9 cellular contexts compared by ENCODE assay signal in genomic region chrX:119574394-119575266, GRCh38. TPM values are rescaled to one million over a fixed set of nuclear protein-coding genes. Genes with fewer than 3 reads are reported as not detected.
DNase-seq lines count a peak whose midpoint lies in the region; ATAC-seq, FAIRE-seq and TF ChIP-seq lines count a peak whose summit lies in the region.
"Had no signal": no experiment of that assay in that cellular context is flagged by ENCODE, and none has a peak within 500 bp of the region (broad histone marks: within the 10 kb centered on the region; RNA-seq: fewer than 3 reads in every experiment).

Gene UBE2A, plus strand, starts transcription at chrX:119574563. Its CDS starts 149 bp downstream, at chrX:119574712.

- intact Hi-C loops in breast epithelium (cut with DNase I; ENCODE audit: low total_unique reads), result no loop called here

- FAIRE-seq in small intestine (lab: Jason Lieb, UNC), result no peak
- FAIRE-seq: TTC549 had no signal

- DNase-seq in AG08396 (ENCODE audit: low spot score) (peak; percentile 91), NCI-H2227 (lab: John Stamatoyannopoulos, UW; ENCODE audit: unreplicated experiment) (peak; percentile 96), WERI-Rb-1 (peak; percentile 90), breast epithelium (ENCODE audit: low spot score in 2 of 2) (peak; percentile 79 to 83), small intestine (peak; percentile 86)

- 0 to 33% (median 13%) methylated on average over 58 to 86 of the region's 86 CpGs for WGBS in small intestine, 3 donors

- H3K4me3 ChIP-seq in WERI-Rb-1 (ENCODE audit: low read depth, low read length) (peak within 1 kb of the TSS; percentile 80), breast epithelium (peak within 1 kb of the TSS; percentile 67 to 72 (median 69)), iPS-20b (ENCODE audit: low read length) (peak within 1 kb of the TSS; percentile 78), small intestine (ENCODE audit: low read depth in 1 of 2, low read length in 2 of 2) (peak within 1 kb of the TSS; percentile 70 to 84)

- TF ChIP-seq POLR2A in breast epithelium (IDR thresholded peaks at IDR 0.05), result no peak

- peak within 1 kb of the TSS; percentile 80; the same call in 1 of the 2 replicates for H3K9ac ChIP-seq in iPS-20b (ENCODE audit: low read depth, low read length)

- H3K36me3 ChIP-seq in WERI-Rb-1, result peaks cover 6% of the 10 kb centered on the region; the same call in 1 of the 2 replicates
- no peaks in the 10 kb centered on the region for H3K36me3 ChIP-seq in breast epithelium
- H3K36me3 ChIP-seq in iPS-20b (ENCODE audit: insufficient read depth, low read depth, low read length), result peaks cover 18% of the 10 kb centered on the region; the same call in 1 of the 2 replicates
- no peaks in the 10 kb centered on the region for H3K36me3 ChIP-seq in small intestine (ENCODE audit: control insufficient read depth in 2 of 2, insufficient read depth in 2 of 2, low read length in 2 of 2)

- TF ChIP-seq CTCF in WERI-Rb-1 (IDR thresholded peaks at IDR 0.05; ENCODE audit: low read depth, low read length), result 0 out of 2 replicates have a peak, but pooled peaks have one; percentile 5
- TF ChIP-seq CTCF in breast epithelium (IDR thresholded peaks at IDR 0.05), result peak in 2 of 3 donors; percentile 11 to 23

- no peaks in the 10 kb centered on the region for H3K9me3 ChIP-seq in WERI-Rb-1 (ENCODE audit: severe bottlenecking)
- no peaks in the 10 kb centered on the region for H3K9me3 ChIP-seq in breast epithelium
- no peaks in the 10 kb centered on the region for H3K9me3 ChIP-seq in iPS-20b (ENCODE audit: insufficient read depth, low read depth, low read length)
- H3K9me3 ChIP-seq in small intestine (ENCODE audit: control insufficient read depth, low read depth), result no peaks in the 10 kb centered on the region

- ATAC-seq in GM18909 (IDR thresholded peaks at IDR 0.05; ENCODE audit: poor library complexity, unreplicated experiment) (peak; percentile 87), HG03159 (IDR thresholded peaks at IDR 0.05; ENCODE audit: unreplicated experiment) (peak; percentile 76)

- peak within 1 kb of the TSS; percentile 86 for H3K27ac ChIP-seq in WERI-Rb-1
- peak within 1 kb of the TSS; percentile 92 to 94 for H3K27ac ChIP-seq in breast epithelium
- H3K27ac ChIP-seq in iPS-20b (ENCODE audit: low read length), result no peak within 1 kb of the TSS
- peak within 1 kb of the TSS; percentile 93 to 96 for H3K27ac ChIP-seq in small intestine (ENCODE audit: low read depth in 1 of 2, low read length in 1 of 2)

- H3K4me1 ChIP-seq in breast epithelium (no peaks in the 10 kb centered on the region), iPS-20b (ENCODE audit: insufficient read depth, low read length) (no peaks in the 10 kb centered on the region; the same call in 1 of the 2 replicates), small intestine (ENCODE audit: control insufficient read depth in 2 of 2, insufficient read depth in 1 of 2, low read depth in 1 of 2, low read length in 1 of 2) (no peaks in the 10 kb centered on the region)

- H3K27me3 ChIP-seq in WERI-Rb-1 (ENCODE audit: insufficient read depth, low read depth, severe bottlenecking) (peaks cover 8% of the 10 kb centered on the region), breast epithelium (peaks cover 0 to 8% of the 10 kb centered on the region in 2 donors), iPS-20b (ENCODE audit: insufficient read depth, low read length) (no peaks in the 10 kb centered on the region), small intestine (ENCODE audit: control insufficient read depth in 2 of 2, insufficient read depth in 2 of 2, low read length in 2 of 2) (no peaks in the 10 kb centered on the region)

RNA-seq across cellular contexts. Expression of gene UBE2A, which starts in this region (rescaled TPM):
- 10 to 100 TPM; 30.5 to 35.4 (median 34.9) TPM for total RNA-seq in breast epithelium
- 10 to 100 TPM; 44.3 to 80.1 (median 71.9) TPM for polyA plus RNA-seq in small intestine
